In genomic region chr11:9263840-9264380, GRCh38 we compare ENCODE assay signal across 8 cellular contexts. TPM values are rescaled to one million over a fixed set of nuclear protein-coding genes. Genes with fewer than 3 reads are reported as not detected.
DNase-seq lines count a peak whose midpoint lies in the region; ATAC-seq, FAIRE-seq and TF ChIP-seq lines count a peak whose summit lies in the region.

No MANE protein-coding gene starts in this region.

- no peak for TF ChIP-seq RAD21 in IMR-90 (IDR thresholded peaks at IDR 0.05; ENCODE audit: low read length)

- peaks cover 44% of the 10 kb centered on the region for H4K20me1 ChIP-seq in IMR-90 (ENCODE audit: insufficient read depth, low read length)

- H3K4me1 Mint-ChIP-seq in CD8-positive, alpha-beta T cell (ENCODE audit: low read depth) = peaks cover 40% of the 10 kb centered on the region

- dilution Hi-C loops in IMR-90 (cut with HindIII; ENCODE audit: low sequenced_read_pairs, unreplicated experiment) = no loop called here

- H3K9me3 ChIP-seq in CD8-positive, alpha-beta T cell (ENCODE audit: low read length) = no peaks in the 10 kb centered on the region
- H3K9me3 ChIP-seq in IMR-90 (ENCODE audit: control insufficient read depth, insufficient read depth, low read length) = no peaks in the 10 kb centered on the region

- peak overlapping the region; percentile 79 for H2AK9ac ChIP-seq in IMR-90 (replicated peaks; ENCODE audit: low read depth, low read length, poor library complexity)

- H2BK20ac ChIP-seq in IMR-90 (ENCODE audit: low read depth, low read length) = no peak overlapping the region

- H2BK5ac ChIP-seq in IMR-90 (ENCODE audit: low read depth, low read length, poor library complexity, severe bottlenecking) = peak overlapping the region; percentile 73

- POLR2A ChIA-PET in CD8-positive, alpha-beta T cell (lab: Charles Lee) = interaction anchor here (0.5 to 2.5 kb wide), 7 partner anchors 12 to 197 kb away, joined by 3 to 14 read pairs (median 6); partner anchors contain the start of genes TMEM41B and ZNF143
- POLR2A ChIA-PET in IMR-90 (lab: Charles Lee; ENCODE audit: unreplicated experiment) = no interaction called here

- in situ Hi-C loops in IMR-90 (cut with MboI; ENCODE audit: low sequenced_read_pairs) = no loop called here

- FAIRE-seq in frontal cortex (lab: Jason Lieb, UNC) = no peak

- peak overlapping the region; percentile 97 for H3K14ac ChIP-seq in IMR-90 (replicated peaks; ENCODE audit: low read depth, low read length)

- H4K8ac ChIP-seq in IMR-90 (ENCODE audit: low read depth in 2 of 2, low read length in 2 of 2) = peak overlapping the region; percentile 37 to 74; a peak in 3 of 4 replicates

- H3K4ac ChIP-seq in IMR-90 (ENCODE audit: low read depth, low read length) = peak overlapping the region; percentile 62

- no peak overlapping the region for H2BK120ac ChIP-seq in IMR-90 (ENCODE audit: low read depth, low read length)

- H3K23ac ChIP-seq in IMR-90 (ENCODE audit: low read depth, low read length) = peak overlapping the region; percentile 94

- intact Hi-C loops in CD8-positive, alpha-beta T cell (cut with DNase I, micrococcal nuclease) = loop anchor here (1.0 to 5.0 kb wide), 8 partner anchors 13 to 118 kb away; partner anchors contain the start of genes IPO7 (in 2 of the 2) and TMEM41B (in 1 of the 2)
- intact Hi-C loops in IMR-90 (cut with micrococcal nuclease) = loop anchor here (5.0 to 10.0 kb wide), 3 partner anchors 57 to 241 kb away; no protein-coding TSS in a partner anchor

- H3K36me3 ChIP-seq in CD8-positive, alpha-beta T cell (ENCODE audit: insufficient read depth, low read length) = no peaks in the 10 kb centered on the region
- H3K36me3 ChIP-seq in IMR-90 (ENCODE audit: control insufficient read depth, insufficient read depth, low read length) = no peaks in the 10 kb centered on the region

- H3K4me3 ChIP-seq in CD8-positive, alpha-beta T cell (ENCODE audit: low read depth, low read length) = peak overlapping the region; percentile 79
- H3K4me3 ChIP-seq in IMR-90 (ENCODE audit: insufficient read depth, low read depth, low read length) = peak overlapping the region; percentile 69
- H3K4me3 ChIP-seq in retinal pigment epithelial cell (ENCODE audit: low read length) = peak overlapping the region; percentile 85

- H4K5ac ChIP-seq in IMR-90 (ENCODE audit: low read depth, low read length) = peak overlapping the region; percentile 26; the same call in 1 of the 2 replicates

- CTCF ChIA-PET in CD8-positive, alpha-beta T cell (lab: Charles Lee) = interaction anchor here (0.6 to 2.2 kb wide), 3 partner anchors 26 to 243 kb away, joined by 3 to 13 read pairs (median 3); no protein-coding TSS in a partner anchor
- CTCF ChIA-PET in IMR-90 (lab: Yijun Ruan, JAX) = interaction anchor here (0.7 kb wide), 1 partner anchor 15 kb away, joined by 3 read pairs; no protein-coding TSS in a partner anchor

- H3K9me1 ChIP-seq in IMR-90 (ENCODE audit: insufficient read depth, low read length) = peaks cover 4% of the 10 kb centered on the region; the same call in 1 of the 2 replicates

- peak overlapping the region; percentile 6; the same call in 1 of the 2 replicates for H2AK5ac ChIP-seq in IMR-90 (ENCODE audit: low read depth, low read length)

- H3K4me1 ChIP-seq in CD8-positive, alpha-beta T cell (ENCODE audit: insufficient read depth, low read length) = peaks cover 33% of the 10 kb centered on the region
- peaks cover 10% of the 10 kb centered on the region for H3K4me1 ChIP-seq in IMR-90 (ENCODE audit: control insufficient read depth, insufficient read depth, low read length)

- H3K9me3 Mint-ChIP-seq in CD8-positive, alpha-beta T cell = no peaks in the 10 kb centered on the region

- peak in 4 of 7 experiments; percentile 11 to 30 (median 21) for DNase-seq in CD8-positive, alpha-beta T cell
- DNase-seq in IMR-90 = peak; percentile 30
- DNase-seq in activated CD8-positive, alpha-beta memory T cell treated with anti-CD3 and anti-CD28 coated beads for 48 hours (ENCODE audit: low read depth in 2 of 3, low spot score in 2 of 3) = peak in 2 of 3 experiments; percentile 25 to 27
- DNase-seq in frontal cortex (ENCODE audit: low spot score in 2 of 2) = peak; percentile 44
- DNase-seq in retinal pigment epithelial cell (ENCODE audit: low read depth) = no peak
- DNase-seq in NCI-H2081 treated with DMSO at 0.1 percent for 48 hours (lab: John Stamatoyannopoulos, UW) = no peak
- DNase-seq in NCI-H187 treated with DMSO at 0.1 percent for 48 hours (lab: John Stamatoyannopoulos, UW) = no peak

- H3K27me3 ChIP-seq in CD8-positive, alpha-beta T cell (ENCODE audit: insufficient read depth, low read length) = no peaks in the 10 kb centered on the region
- no peaks in the 10 kb centered on the region for H3K27me3 ChIP-seq in IMR-90 (ENCODE audit: control insufficient read depth, insufficient read depth, low read length)

- H4K91ac ChIP-seq in IMR-90 (ENCODE audit: insufficient read depth, low read depth, low read length) = peak overlapping the region; percentile 54; the same call in 1 of the 2 replicates

- peak overlapping the region; percentile 53; the same call in 1 of the 2 replicates for H3K18ac ChIP-seq in IMR-90 (ENCODE audit: low read depth, low read length)

- peak overlapping the region; percentile 90 for H3K9ac ChIP-seq in IMR-90 (ENCODE audit: low read depth, low read length)

- H2AFZ ChIP-seq in IMR-90 (replicated peaks; ENCODE audit: low read length, poor library complexity) = peak overlapping the region; percentile 90

- BruUV-seq in IMR-90 (replicated peaks; lab: Mats Ljungman, UMichigan) = no TSS peak

- H3K4me2 ChIP-seq in IMR-90 (ENCODE audit: low read depth, low read length) = peak overlapping the region; percentile 92

- H3K36me3 Mint-ChIP-seq in CD8-positive, alpha-beta T cell = peaks cover 9% of the 10 kb centered on the region

- peak overlapping the region; percentile 71 for H3K27ac ChIP-seq in CD8-positive, alpha-beta T cell (ENCODE audit: low read depth, low read length)
- peak overlapping the region; percentile 91 for H3K27ac ChIP-seq in IMR-90 (ENCODE audit: insufficient read depth, low read length)

- no peak; the same call in 1 of the 2 replicates for TF ChIP-seq POLR2A in IMR-90 (IDR thresholded peaks at IDR 0.05; ENCODE audit: low read depth, low read length)

- peak overlapping the region; percentile 98 for H3K4me3 Mint-ChIP-seq in CD8-positive, alpha-beta T cell

- no peak for TF ChIP-seq CTCF in CD8-positive, alpha-beta T cell (IDR thresholded peaks at IDR 0.05)
- TF ChIP-seq CTCF in IMR-90 (conservative IDR thresholded peaks at IDR 0.05; ENCODE audit: low read depth, low read length) (no peak), retinal pigment epithelial cell (conservative IDR thresholded peaks at IDR 0.05; ENCODE audit: low read depth, low read length) (no peak)

- H3K79me1 ChIP-seq in IMR-90 (ENCODE audit: low read depth in 1 of 2, low read length in 2 of 2) = peaks cover 3 to 36% of the 10 kb centered on the region in 2 experiments; a peak in 3 of 4 replicates

- peak overlapping the region; percentile 82 for H3K56ac ChIP-seq in IMR-90 (ENCODE audit: extremely low read depth, insufficient read depth, low read length)

- H3K27me3 Mint-ChIP-seq in CD8-positive, alpha-beta T cell (ENCODE audit: low read depth) = no peaks in the 10 kb centered on the region

- 0% methylated on average over 3 of the region's 10 CpGs; no CpG with 5 or more reads in 1 of the 2 experiments for WGBS in IMR-90 (ENCODE audit: extremely low coverage in 2 of 2, insufficient read length in 1 of 2), 2 experiments

- ATAC-seq in CD8-positive, alpha-beta T cell = peak; percentile 71
- peak; percentile 80 for ATAC-seq in GM21447 (IDR thresholded peaks at IDR 0.05; ENCODE audit: unreplicated experiment)
- no peak; the same call in 1 of the 2 replicates for ATAC-seq in IMR-90 (ENCODE audit: low read depth)

- peak overlapping the region; percentile 97 for H3K27ac Mint-ChIP-seq in CD8-positive, alpha-beta T cell

- peak overlapping the region; percentile 32; the same call in 1 of the 3 replicates for H2BK15ac ChIP-seq in IMR-90 (ENCODE audit: low read depth, low read length)

TF ChIP-seq in IMR-90, 13 proteins besides CTCF, POLR2A, EP300 and RAD21:
- TF ChIP-seq MAFK (IDR thresholded peaks at IDR 0.05; ENCODE audit: low read depth, low read length) = no peak
- peak; percentile 67 for TF ChIP-seq NFE2L2 (IDR thresholded peaks at IDR 0.05; ENCODE audit: low read depth, low read length)
TF ChIP-seq in IMR-90: peak in this region for 1.

RNA-seq across cellular contexts. Expression of gene DENND5A, which starts 1.2 kb away (rescaled TPM):
- 10 to 100 TPM; 78.8 to 81.7 TPM for total RNA-seq in CD8-positive, alpha-beta T cell
- 182 and 192 TPM in 2 replicates for total RNA-seq in IMR-90 (2012; rRNA removed)
- 175 and 179 TPM in 2 replicates for polyA plus RNA-seq in IMR-90 (2012; rRNA removed)
- polyA plus RNA-seq in IMR-90 (2012; cell fraction: cytosol; rRNA removed) = 105 and 110 TPM in 2 replicates
- polyA plus RNA-seq in IMR-90 (2012; cell fraction: nucleus; rRNA removed; ENCODE audit: low replicate concordance) = 162 and 172 TPM in 2 replicates
- total RNA-seq in frontal cortex = 119 TPM

RNA-seq across cellular contexts. Expression of gene TMEM41B, which starts 50.5 kb away (rescaled TPM):
- total RNA-seq in CD8-positive, alpha-beta T cell = 10 to 100 TPM; 36.8 TPM
- total RNA-seq in IMR-90 (2012; rRNA removed) (20.8 and 36.7 TPM in 2 replicates), frontal cortex (69.7 TPM)
- polyA plus RNA-seq in IMR-90 (2012; rRNA removed) = 20.8 and 21.5 TPM in 2 replicates
- polyA plus RNA-seq in IMR-90 (2012; cell fraction: cytosol; rRNA removed) = 5.3 and 16.1 TPM in 2 replicates
- 23.5 and 44.3 TPM in 2 replicates for polyA plus RNA-seq in IMR-90 (2012; cell fraction: nucleus; rRNA removed; ENCODE audit: low replicate concordance)

Comparison
In these comparisons a context has a peak if more than half of its experiments do, and no peak if none do; other contexts are left out.
1. DNase-seq: peak in CD8-positive, alpha-beta T cell (4 of 7), IMR-90 (single experiment), activated CD8-positive, alpha-beta memory T cell treated with anti-CD3 and anti-CD28 coated beads for 48 hours (2 of 3) and frontal cortex (2 of 2); none in retinal pigment epithelial cell (single experiment), NCI-H2081 treated with DMSO at 0.1 percent for 48 hours (single experiment) and NCI-H187 treated with DMSO at 0.1 percent for 48 hours (single experiment).
2. Peak in every context shown above with its lines, with median percentiles within 50 percentile points of each other: H3K4me3 ChIP-seq.